Comparison of ENCODE assay signal across 1 cellular context in genomic region chr20:5881714-5882113, GRCh38.
TF ChIP-seq lines count a peak whose summit lies in the region.

No MANE protein-coding gene starts in this region.

TF ChIP-seq in WTC11, 78 proteins besides CTCF, POLR2A, EP300 and RAD21 (continued from another document):
- TF ChIP-seq STAT6 (CRISPR knock-in tag; conservative IDR thresholded peaks at IDR 0.05; ENCODE audit: low read depth): no peak
- no peak for TF ChIP-seq ZNF512 (CRISPR knock-in tag; IDR thresholded peaks at IDR 0.05; ENCODE audit: borderline replicate concordance)
- TF ChIP-seq RORB (CRISPR knock-in tag; IDR thresholded peaks at IDR 0.05): no peak
- TF ChIP-seq ZSCAN18 (CRISPR knock-in tag; IDR thresholded peaks at IDR 0.05): no peak
- TF ChIP-seq MYBL2 (CRISPR knock-in tag; IDR thresholded peaks at IDR 0.05): no peak
- TF ChIP-seq AFF4 (CRISPR knock-in tag; IDR thresholded peaks at IDR 0.05; ENCODE audit: borderline replicate concordance): no peak
- no peak for TF ChIP-seq ESRRA (CRISPR knock-in tag; IDR thresholded peaks at IDR 0.05; ENCODE audit: borderline replicate concordance)
- TF ChIP-seq ETV6 (CRISPR knock-in tag; IDR thresholded peaks at IDR 0.05): no peak
- no peak for TF ChIP-seq SMAD3 (CRISPR knock-in tag; IDR thresholded peaks at IDR 0.05; ENCODE audit: borderline replicate concordance)
- TF ChIP-seq OVOL2 (CRISPR knock-in tag; IDR thresholded peaks at IDR 0.05; ENCODE audit: borderline replicate concordance): no peak
TF ChIP-seq in WTC11: peak in this region for 0.
